Comparison of ENCODE assay signal across 13 cellular contexts in genomic region chr18:33837191-33837590, GRCh38.
"Had no signal": no experiment of that assay in that cellular context is flagged by ENCODE, and none has a peak within 500 bp of the region (broad histone marks: within the 10 kb centered on the region; RNA-seq: fewer than 3 reads in every experiment).

No MANE protein-coding gene starts in this region.

- DNase-seq: activated CD4-positive, alpha-beta T cell treated with anti-CD3 and anti-CD28 coated beads, Interleukin-2, amount 50 U/mL, for 1 hour; activated CD4-positive, CD25-positive, alpha-beta regulatory T cell; activated effector memory CD4-positive, alpha-beta T cell treated with anti-CD3 and anti-CD28 coated beads, Interleukin-2, amount 50 U/mL, for 16 hours; activated T-cell treated with anti-CD3 and anti-CD28 coated beads, Interleukin-2, amount 50 U/mL, for 1 hour; amniotic stem cell; body of pancreas; cortex of kidney; effector CD8-positive, alpha-beta T cell; gastrocnemius medialis; left cardiac atrium; naive thymus-derived CD8-positive, alpha-beta T cell; posterior cingulate gyrus; stomach had no signal
